Comparison of ENCODE assay signal across 8 cellular contexts in the genomic region with DNA sequence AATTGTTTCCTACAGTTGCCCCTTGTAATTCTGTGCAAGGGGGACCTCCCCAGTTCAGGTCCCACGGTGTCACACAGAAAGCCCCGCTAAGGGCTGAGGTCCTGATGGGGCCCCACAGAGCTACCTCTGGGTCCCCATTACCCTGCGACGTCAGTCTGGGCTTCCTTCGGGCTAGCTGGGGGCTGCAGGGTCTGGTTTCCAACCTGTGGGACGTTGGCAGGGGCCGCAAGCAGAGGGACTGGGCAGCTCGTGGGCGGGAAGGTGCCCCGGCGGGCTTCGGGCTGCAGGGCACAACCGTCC. TPM values are rescaled to one million over a fixed set of nuclear protein-coding genes. Genes with fewer than 3 reads are reported as not detected.
DNase-seq lines count a peak whose midpoint lies in the region; ATAC-seq, FAIRE-seq and TF ChIP-seq lines count a peak whose summit lies in the region.

No MANE protein-coding gene starts in this region.

- H3K79me1 ChIP-seq in mesendoderm (ENCODE audit: low read length): peaks cover 11% of the 10 kb centered on the region

- peak overlapping the region; percentile 85 for H3K4me2 ChIP-seq in GM12878 (ENCODE audit: control insufficient read depth, insufficient read depth)
- H3K4me2 ChIP-seq in mesendoderm (ENCODE audit: low read length): peak overlapping the region; percentile 65

- H3K23ac ChIP-seq in mesendoderm (ENCODE audit: low read length): no peak overlapping the region

- H3K27me3 Mint-ChIP-seq in activated T-cell treated with anti-CD3 and anti-CD28 coated beads, Interleukin-2, amount 50 U/mL, for 4 hours (ENCODE audit: low read depth): no peaks in the 10 kb centered on the region

- H3K4ac ChIP-seq in mesendoderm (ENCODE audit: low read depth, low read length): peak overlapping the region; percentile 46

- CTCF ChIA-PET in GM12878 (lab: Yijun Ruan, JAX): interaction anchor here (1.0 to 2.0 kb wide), 6 partner anchors 10 to 291 kb away, joined by 3 to 16 read pairs (median 6); partner anchors contain the start of genes HYOU1 and TRAPPC4

- peaks cover 6% of the 10 kb centered on the region for H3K36me3 Mint-ChIP-seq in activated T-cell treated with anti-CD3 and anti-CD28 coated beads, Interleukin-2, amount 50 U/mL, for 4 hours (ENCODE audit: insufficient read depth)

- TF ChIP-seq POLR2A in GM12878 (IDR thresholded peaks at IDR 0.05; ENCODE audit: low read depth, low read length) (no peak), vagina (IDR thresholded peaks at IDR 0.05) (no peak)

- H3K4me1 ChIP-seq in GM12878 (ENCODE audit: control insufficient read depth, insufficient read depth, low read length) (peaks cover 14% of the 10 kb centered on the region), mesendoderm (ENCODE audit: control insufficient read depth, low read depth, low read length) (peaks cover 11% of the 10 kb centered on the region), vagina (peaks cover 25% of the 10 kb centered on the region)

- H3K4me3 ChIP-seq in GM12878 (peak overlapping the region; percentile 78), mesendoderm (ENCODE audit: low read length) (peak overlapping the region; percentile 59), vagina (peak overlapping the region; percentile 74 to 92)

- peaks cover 13% of the 10 kb centered on the region for H3K79me2 ChIP-seq in GM12878 (ENCODE audit: control insufficient read depth, insufficient read depth, low read length)
- H3K79me2 ChIP-seq in mesendoderm (ENCODE audit: control insufficient read depth, insufficient read depth, low read length): no peaks in the 10 kb centered on the region

- H2AFZ ChIP-seq in GM12878 (ENCODE audit: control insufficient read depth, low read depth, low read length): peak overlapping the region; percentile 95

- DNase-seq in activated T-cell treated with anti-CD3 and anti-CD28 coated beads, Interleukin-2, amount 50 U/mL, for 4 hours: no peak
- DNase-seq in activated T-cell treated with anti-CD3 and anti-CD28 coated beads for 4 hours (no peak), GM12878 (ENCODE audit: low read depth, low spot score) (no peak), mesendoderm (no peak), vagina (ENCODE audit: extremely low spot score in 2 of 2) (no peak), AG20443 (ENCODE audit: low spot score) (no peak), NCI-H774 (lab: John Stamatoyannopoulos, UW) (no peak)

- 2% methylated on average over 13 of the region's 13 CpGs for WGBS in GM12878 (ENCODE audit: insufficient coverage, insufficient replicate concordance, low lambda C conversion rate, missing lambda C conversion rate)
- no CpG with 5 or more reads among the region's 13 CpGs for WGBS in mesendoderm (ENCODE audit: extremely low coverage, insufficient coverage, low lambda C conversion rate)

- POLR2A ChIA-PET in GM12878 (lab: Charles Lee): interaction anchor here (0.9 to 3.0 kb wide), 8 partner anchors 11 to 77 kb away, joined by 3 to 14 read pairs (median 5); partner anchors contain the start of genes HMBS, HYOU1 and VPS11

- H3K4me1 Mint-ChIP-seq in activated T-cell treated with anti-CD3 and anti-CD28 coated beads, Interleukin-2, amount 50 U/mL, for 4 hours (ENCODE audit: low read depth): peaks cover 20% of the 10 kb centered on the region

- no peak for FAIRE-seq in GM12878 (lab: Jason Lieb, UNC)

- H3K36me3 ChIP-seq in GM12878 (ENCODE audit: control insufficient read depth in 2 of 2, insufficient read depth in 2 of 2, low read length in 1 of 2): peaks cover 1 to 4% of the 10 kb centered on the region in 2 experiments; a peak in 3 of 4 replicates
- peaks cover 2% of the 10 kb centered on the region for H3K36me3 ChIP-seq in mesendoderm (ENCODE audit: control insufficient read depth, insufficient read depth, low read length)
- peaks cover 0 to 14% of the 10 kb centered on the region in 2 donors for H3K36me3 ChIP-seq in vagina

- H3K27me3 ChIP-seq in GM12878 (replicated peaks in 1 of 2; ENCODE audit: control insufficient read depth in 2 of 2, insufficient read depth in 2 of 2, low read length in 1 of 2): no peaks in the 10 kb centered on the region
- H3K27me3 ChIP-seq in mesendoderm (ENCODE audit: insufficient read depth, low read length, poor library complexity): no peaks in the 10 kb centered on the region
- no peaks in the 10 kb centered on the region for H3K27me3 ChIP-seq in vagina

- in situ Hi-C loops in GM12878 (cut with MboI): no loop called here

- H3K9me3 Mint-ChIP-seq in activated T-cell treated with anti-CD3 and anti-CD28 coated beads, Interleukin-2, amount 50 U/mL, for 4 hours: no peaks in the 10 kb centered on the region

- no peak overlapping the region for H2BK15ac ChIP-seq in mesendoderm (replicated peaks; ENCODE audit: low read depth)

- no peak for TF ChIP-seq EP300 in GM12878 (IDR thresholded peaks at IDR 0.05; ENCODE audit: borderline replicate concordance in 1 of 2, control insufficient read depth in 1 of 2, low read depth in 2 of 2, low read length in 2 of 2)

- intact Hi-C loops in GM12878 (cut with micrococcal nuclease; ENCODE audit: unreplicated experiment): no loop called here
- intact Hi-C loops in vagina (cut with DNase I): no loop called here

- no peak for ATAC-seq in activated T-cell treated with anti-CD3 and anti-CD28 coated beads, Interleukin-2, amount 50 U/mL, for 4 hours
- ATAC-seq in HG03342 (IDR thresholded peaks at IDR 0.05; ENCODE audit: unreplicated experiment) (peak; percentile 23), GM12878 (peak; percentile 49)

- TF ChIP-seq RAD21 in GM12878 (IDR thresholded peaks at IDR 0.05; ENCODE audit: insufficient read depth, low read depth, low read length): no peak

- H4K5ac ChIP-seq in mesendoderm (ENCODE audit: low read length): no peak overlapping the region

- no peaks in the 10 kb centered on the region for H4K20me1 ChIP-seq in GM12878 (ENCODE audit: control insufficient read depth, insufficient read depth)

- H4K8ac ChIP-seq in mesendoderm (ENCODE audit: low read depth, low read length): no peak overlapping the region

- BruUV-seq in GM12878 (replicated peaks; lab: Mats Ljungman, UMichigan): no TSS peak

- no peak overlapping the region for H2BK120ac ChIP-seq in mesendoderm (ENCODE audit: low read depth, low read length)

- no peak overlapping the region for H2AK5ac ChIP-seq in mesendoderm (ENCODE audit: low read length)

- peak overlapping the region; percentile 94 for H3K56ac ChIP-seq in mesendoderm (ENCODE audit: low read length)

- H2BK5ac ChIP-seq in mesendoderm (ENCODE audit: low read length): no peak overlapping the region

- no peak for TF ChIP-seq CTCF in GM12878 (IDR thresholded peaks at IDR 0.05 in 2 of 3, conservative IDR thresholded peaks at IDR 0.05 in 1 of 3; ENCODE audit: control insufficient read depth in 2 of 3, extremely low read depth in 1 of 3, insufficient read depth in 1 of 3, low read depth in 3 of 3, low read length in 3 of 3)
- TF ChIP-seq CTCF in vagina (IDR thresholded peaks at IDR 0.05): no peak

- H3K27ac ChIP-seq in GM12878 (ENCODE audit: control insufficient read depth, insufficient read depth) (peak overlapping the region; percentile 80), mesendoderm (ENCODE audit: low read depth, low read length) (no peak overlapping the region), vagina (peak overlapping the region; percentile 90)

- H3K9ac ChIP-seq in GM12878 (ENCODE audit: control insufficient read depth, insufficient read depth, low read length): peak overlapping the region; percentile 74; the same call in 1 of the 2 replicates
- peak overlapping the region; percentile 83 for H3K9ac ChIP-seq in mesendoderm (ENCODE audit: low read length)

- RAD21 ChIA-PET in GM12878 (lab: Charles Lee; ENCODE audit: unreplicated experiment): interaction anchor here (1.0 to 1.7 kb wide), 5 partner anchors 15 to 67 kb away, joined by 3 to 6 read pairs (median 3); partner anchors contain the start of gene VPS11

- H3K9me3 ChIP-seq in GM12878 (replicated peaks; ENCODE audit: control insufficient read depth, insufficient read depth, low read length) (no peaks in the 10 kb centered on the region), vagina (no peaks in the 10 kb centered on the region)

- SMC1A ChIA-PET in GM12878 (lab: Charles Lee; ENCODE audit: uncharacterized antibody, unreplicated experiment): interaction anchor here (1.0 to 4.9 kb wide), 2 partner anchors 13 to 21 kb away, joined by 5 to 40 read pairs; partner anchors contain the start of genes RPS25 and TRAPPC4

- H3K18ac ChIP-seq in mesendoderm (ENCODE audit: low read length): peak overlapping the region; percentile 81

- peak overlapping the region; percentile 69 for H3K4me3 Mint-ChIP-seq in activated T-cell treated with anti-CD3 and anti-CD28 coated beads, Interleukin-2, amount 50 U/mL, for 4 hours

RNA-seq across cellular contexts. Expression of gene SLC37A4, which starts 0.7 kb away (rescaled TPM):
- 10 to 100 TPM; 10.1 to 13.8 (median 13.5) TPM for total RNA-seq in activated T-cell treated with anti-CD3 and anti-CD28 coated beads, Interleukin-2, amount 50 U/mL, for 4 hours
- 37.1 and 38.5 TPM in 2 replicates for total RNA-seq in GM12878 (2013; cell fraction: nucleolus; rRNA removed)
- 15.5 and 17.1 TPM in 2 replicates for total RNA-seq in GM12878 (2014; rRNA removed)
- total RNA-seq in GM12878 (2014; rRNA removed; fragmentation: Illumina TruSeq; extraction: Trizol): 11.5 and 11.6 TPM in 2 replicates
- total RNA-seq in GM12878 (2021): 19.2 and 20.6 TPM in 2 replicates
- polyA plus RNA-seq in GM12878 (2011; ENCODE audit: low read depth): 13.3 TPM
- 22.0 and 29.7 TPM in 2 replicates for polyA plus RNA-seq in GM12878 (2011; rRNA removed)
- polyA plus RNA-seq in GM12878 (2011; cell fraction: cytosol; rRNA removed): 45.9 and 47.6 TPM in 2 replicates
- 136 and 177 TPM in 2 replicates for polyA plus RNA-seq in GM12878 (2011; cell fraction: nucleus; rRNA removed)
- polyA plus RNA-seq in GM12878 (2012): 13.9 and 18.0 TPM in 2 replicates
- 16.4 and 20.1 TPM in 2 replicates for polyA plus RNA-seq in GM12878 (2014; fragmentation: Illumina TruSeq; extraction: Trizol)
- polyA plus RNA-seq in GM12878 (2014; fragmentation: Nextera tagmentation; extraction: Ambion mirVana): 10 to 100 TPM; 11.9 to 12.1 TPM
- polyA plus RNA-seq in GM12878 (2014; rRNA removed): 25.3 and 25.8 TPM in 2 replicates
- 10 to 100 TPM; 24.2 to 27.8 TPM for polyA plus RNA-seq in GM12878 (2016; fragmentation: Nextera tagmentation; extraction: Ambion mirVana)
- polyA minus RNA-seq in GM12878 (2011; rRNA and poly(A)+ RNA removed): 40.1 and 45.7 TPM in 2 replicates
- polyA minus RNA-seq in GM12878 (2011; cell fraction: cytosol; rRNA and poly(A)+ RNA removed): 5.3 and 8.1 TPM in 2 replicates
- 21.5 and 27.0 TPM in 2 replicates for polyA minus RNA-seq in GM12878 (2011; cell fraction: nucleus; rRNA and poly(A)+ RNA removed)
- polyA plus RNA-seq in mesendoderm (2013, experiment 1 of 2): 19.7 TPM
- 18.9 TPM for polyA plus RNA-seq in mesendoderm (2013, experiment 2 of 2)
- total RNA-seq in vagina: 16.0 TPM

RNA-seq across cellular contexts. Expression of gene TRAPPC4, which starts 11.4 kb away (rescaled TPM):
- total RNA-seq in activated T-cell treated with anti-CD3 and anti-CD28 coated beads, Interleukin-2, amount 50 U/mL, for 4 hours: 100 to 1,000 TPM; 115 to 146 (median 131) TPM
- total RNA-seq in GM12878 (2013; cell fraction: nucleolus; rRNA removed): 40.8 and 43.0 TPM in 2 replicates
- total RNA-seq in GM12878 (2014; rRNA removed) (76.5 and 87.1 TPM in 2 replicates), GM12878 (2014; rRNA removed; fragmentation: Illumina TruSeq; extraction: Trizol) (66.1 and 69.1 TPM in 2 replicates), GM12878 (2021) (62.7 and 62.8 TPM in 2 replicates), vagina (40.0 TPM)
- polyA plus RNA-seq in GM12878 (2011; ENCODE audit: low read depth): 37.4 TPM
- polyA plus RNA-seq in GM12878 (2011; rRNA removed) (94.2 and 105 TPM in 2 replicates), GM12878 (2014; fragmentation: Illumina TruSeq; extraction: Trizol) (56.7 and 61.6 TPM in 2 replicates), GM12878 (2014; fragmentation: Nextera tagmentation; extraction: Ambion mirVana) (100 to 1,000 TPM; 205 to 231 TPM), GM12878 (2014; rRNA removed) (91.5 and 92.7 TPM in 2 replicates), GM12878 (2016; fragmentation: Nextera tagmentation; extraction: Ambion mirVana) (100 to 1,000 TPM; 188 to 196 TPM)
- 154 and 245 TPM in 2 replicates for polyA plus RNA-seq in GM12878 (2011; cell fraction: cytosol; rRNA removed)
- 71.7 and 114 TPM in 2 replicates for polyA plus RNA-seq in GM12878 (2011; cell fraction: nucleus; rRNA removed)
- polyA plus RNA-seq in GM12878 (2012): 53.1 and 53.9 TPM in 2 replicates
- polyA minus RNA-seq in GM12878 (2011; rRNA and poly(A)+ RNA removed): 80.1 and 95.1 TPM in 2 replicates
- 9.5 and 15.8 TPM in 2 replicates for polyA minus RNA-seq in GM12878 (2011; cell fraction: cytosol; rRNA and poly(A)+ RNA removed)
- polyA minus RNA-seq in GM12878 (2011; cell fraction: nucleus; rRNA and poly(A)+ RNA removed): 30.0 and 42.6 TPM in 2 replicates
- polyA plus RNA-seq in mesendoderm (2013, experiment 1 of 2): 94.7 TPM
- 93.7 TPM for polyA plus RNA-seq in mesendoderm (2013, experiment 2 of 2)

RNA-seq across cellular contexts. Expression of gene RPS25, which starts 11.8 kb away (rescaled TPM):
- total RNA-seq in activated T-cell treated with anti-CD3 and anti-CD28 coated beads, Interleukin-2, amount 50 U/mL, for 4 hours: 1,000 to 10,000 TPM; 1,565 to 1,602 (median 1,576) TPM
- 240 and 366 TPM in 2 replicates for total RNA-seq in GM12878 (2013; cell fraction: nucleolus; rRNA removed)
- total RNA-seq in GM12878 (2014; rRNA removed): 886 and 1,063 TPM in 2 replicates
- 3,203 and 3,262 TPM in 2 replicates for total RNA-seq in GM12878 (2014; rRNA removed; fragmentation: Illumina TruSeq; extraction: Trizol)
- 1,627 and 1,676 TPM in 2 replicates for total RNA-seq in GM12878 (2021)
- polyA plus RNA-seq in GM12878 (2011; ENCODE audit: low read depth): 10,130 TPM
- polyA plus RNA-seq in GM12878 (2011; rRNA removed): 1,188 and 1,624 TPM in 2 replicates
- 1,068 and 1,259 TPM in 2 replicates for polyA plus RNA-seq in GM12878 (2011; cell fraction: cytosol; rRNA removed)
- polyA plus RNA-seq in GM12878 (2011; cell fraction: nucleus; rRNA removed): 573 and 676 TPM in 2 replicates
- 2,542 and 2,883 TPM in 2 replicates for polyA plus RNA-seq in GM12878 (2012)
- polyA plus RNA-seq in GM12878 (2014; fragmentation: Illumina TruSeq; extraction: Trizol): 3,746 and 5,671 TPM in 2 replicates
- 1,000 to 10,000 TPM; 3,292 to 3,419 TPM for polyA plus RNA-seq in GM12878 (2014; fragmentation: Nextera tagmentation; extraction: Ambion mirVana)
- polyA plus RNA-seq in GM12878 (2014; rRNA removed): 1,401 and 2,108 TPM in 2 replicates
- 1,000 to 10,000 TPM; 2,959 to 3,172 TPM for polyA plus RNA-seq in GM12878 (2016; fragmentation: Nextera tagmentation; extraction: Ambion mirVana)
- 195 and 260 TPM in 2 replicates for polyA minus RNA-seq in GM12878 (2011; rRNA and poly(A)+ RNA removed)
- polyA minus RNA-seq in GM12878 (2011; cell fraction: cytosol; rRNA and poly(A)+ RNA removed): 285 and 317 TPM in 2 replicates
- 42.4 and 48.0 TPM in 2 replicates for polyA minus RNA-seq in GM12878 (2011; cell fraction: nucleus; rRNA and poly(A)+ RNA removed)
- polyA plus RNA-seq in mesendoderm (2013, experiment 1 of 2): 2,936 TPM
- polyA plus RNA-seq in mesendoderm (2013, experiment 2 of 2): 2,849 TPM
- 1,843 TPM for total RNA-seq in vagina

RNA-seq across cellular contexts. Expression of gene HYOU1, which starts 27.0 kb away (rescaled TPM):
- total RNA-seq in activated T-cell treated with anti-CD3 and anti-CD28 coated beads, Interleukin-2, amount 50 U/mL, for 4 hours: 100 to 1,000 TPM; 249 to 309 (median 260) TPM
- total RNA-seq in GM12878 (2013; cell fraction: nucleolus; rRNA removed): 90.5 and 95.1 TPM in 2 replicates
- total RNA-seq in GM12878 (2014; rRNA removed) (90.7 and 94.9 TPM in 2 replicates), GM12878 (2014; rRNA removed; fragmentation: Illumina TruSeq; extraction: Trizol) (80.8 and 91.5 TPM in 2 replicates), GM12878 (2021) (133 and 156 TPM in 2 replicates), vagina (49.6 TPM)
- 59.9 TPM for polyA plus RNA-seq in GM12878 (2011; ENCODE audit: low read depth)
- polyA plus RNA-seq in GM12878 (2011; rRNA removed) (74.8 and 119 TPM in 2 replicates), GM12878 (2014; fragmentation: Illumina TruSeq; extraction: Trizol) (93.2 and 121 TPM in 2 replicates), GM12878 (2014; fragmentation: Nextera tagmentation; extraction: Ambion mirVana) (10 to 100 TPM; 15.4 to 46.3 TPM), GM12878 (2014; rRNA removed) (99.4 and 116 TPM in 2 replicates), GM12878 (2016; fragmentation: Nextera tagmentation; extraction: Ambion mirVana) (100 to 1,000 TPM; 154 to 157 TPM)
- polyA plus RNA-seq in GM12878 (2011; cell fraction: cytosol; rRNA removed): 141 and 144 TPM in 2 replicates
- polyA plus RNA-seq in GM12878 (2011; cell fraction: nucleus; rRNA removed): 124 and 149 TPM in 2 replicates
- 70.3 and 94.8 TPM in 2 replicates for polyA plus RNA-seq in GM12878 (2012)
- 118 and 166 TPM in 2 replicates for polyA minus RNA-seq in GM12878 (2011; rRNA and poly(A)+ RNA removed)
- 59.7 and 60.1 TPM in 2 replicates for polyA minus RNA-seq in GM12878 (2011; cell fraction: cytosol; rRNA and poly(A)+ RNA removed)
- 34.5 and 59.4 TPM in 2 replicates for polyA minus RNA-seq in GM12878 (2011; cell fraction: nucleus; rRNA and poly(A)+ RNA removed)
- polyA plus RNA-seq in mesendoderm (2013, experiment 1 of 2): 139 TPM
- 134 TPM for polyA plus RNA-seq in mesendoderm (2013, experiment 2 of 2)

RNA-seq across cellular contexts. Expression of gene CENATAC, which starts 32.0 kb away (rescaled TPM):
- total RNA-seq in activated T-cell treated with anti-CD3 and anti-CD28 coated beads, Interleukin-2, amount 50 U/mL, for 4 hours: 10 to 100 TPM; 23.6 to 33.1 (median 31.0) TPM
- 125 and 142 TPM in 2 replicates for total RNA-seq in GM12878 (2013; cell fraction: nucleolus; rRNA removed)
- total RNA-seq in GM12878 (2014; rRNA removed) (31.1 and 35.5 TPM in 2 replicates), GM12878 (2014; rRNA removed; fragmentation: Illumina TruSeq; extraction: Trizol) (26.7 and 30.7 TPM in 2 replicates), GM12878 (2021) (19.0 and 24.0 TPM in 2 replicates), vagina (49.8 TPM)
- polyA plus RNA-seq in GM12878 (2011; ENCODE audit: low read depth): 12.6 TPM
- polyA plus RNA-seq in GM12878 (2011; rRNA removed) (26.4 and 31.1 TPM in 2 replicates), GM12878 (2014; fragmentation: Illumina TruSeq; extraction: Trizol) (17.1 and 19.5 TPM in 2 replicates), GM12878 (2014; fragmentation: Nextera tagmentation; extraction: Ambion mirVana) (1 to 10 TPM; 4.8 to 8.2 TPM), GM12878 (2014; rRNA removed) (33.7 and 37.1 TPM in 2 replicates), GM12878 (2016; fragmentation: Nextera tagmentation; extraction: Ambion mirVana) (10 to 100 TPM; 19.3 to 24.2 TPM)
- polyA plus RNA-seq in GM12878 (2011; cell fraction: cytosol; rRNA removed): 10.8 and 16.9 TPM in 2 replicates
- 52.1 and 66.2 TPM in 2 replicates for polyA plus RNA-seq in GM12878 (2011; cell fraction: nucleus; rRNA removed)
- 12.7 and 17.2 TPM in 2 replicates for polyA plus RNA-seq in GM12878 (2012)
- 22.2 and 24.3 TPM in 2 replicates for polyA minus RNA-seq in GM12878 (2011; rRNA and poly(A)+ RNA removed)
- polyA minus RNA-seq in GM12878 (2011; cell fraction: cytosol; rRNA and poly(A)+ RNA removed): 11.2 and 11.5 TPM in 2 replicates
- polyA minus RNA-seq in GM12878 (2011; cell fraction: nucleus; rRNA and poly(A)+ RNA removed): 24.2 and 40.4 TPM in 2 replicates
- polyA plus RNA-seq in mesendoderm (2013, experiment 1 of 2): 27.9 TPM
- 28.6 TPM for polyA plus RNA-seq in mesendoderm (2013, experiment 2 of 2)

Comparison
In these comparisons a context has a peak if more than half of its experiments do, and no peak if none do; other contexts are left out.
1. ATAC-seq: peak in HG03342 (single experiment) and GM12878 (single experiment); none in activated T-cell treated with anti-CD3 and anti-CD28 coated beads, Interleukin-2, amount 50 U/mL, for 4 hours (0 of 2).
2. Peak in every context shown above with its lines, with median percentiles within 50 percentile points of each other: H3K4me3 ChIP-seq.